ENCODE assay signal across 28 cellular contexts in genomic region chr4:70654605-70655011, GRCh38. TPM values are rescaled to one million over a fixed set of nuclear protein-coding genes. Genes with fewer than 3 reads are reported as not detected.
DNase-seq lines count a peak whose midpoint lies in the region; ATAC-seq and TF ChIP-seq lines count a peak whose summit lies in the region.
"Had no signal": no experiment of that assay in that cellular context is flagged by ENCODE, and none has a peak within 500 bp of the region (broad histone marks: within the 10 kb centered on the region; RNA-seq: fewer than 3 reads in every experiment).

No MANE protein-coding gene starts in this region.

- peaks cover 23% of the 10 kb centered on the region for H3K27me3 Mint-ChIP-seq in activated CD4-positive, alpha-beta T cell treated with anti-CD3 and anti-CD28 coated beads, Interleukin-2, amount 10 ng/mL, durations not matched to agents 24 days and 14 days
- H3K27me3 Mint-ChIP-seq: activated B cell treated with CpG ODN at 0.5 μM for 24 hours; progenitor cell of endocrine pancreas; stimulated activated naive CD8-positive, alpha-beta T cell treated with anti-CD3 and anti-CD28 coated beads, Interleukin-15, amount 100 ng/mL, for 72 hours had no signal

- intact Hi-C loops in activated CD4-positive, alpha-beta T cell treated with anti-CD3 and anti-CD28 coated beads, Interleukin-2, amount 10 ng/mL, durations not matched to agents 24 days and 14 days (cut with micrococcal nuclease): loop anchor here (5.0 to 10.0 kb wide), 3 partner anchors 33 to 1058 kb away; partner anchors contain the start of gene UTP3

- H3K36me3 Mint-ChIP-seq in activated CD4-positive, alpha-beta T cell treated with anti-CD3 and anti-CD28 coated beads, Interleukin-2, amount 10 ng/mL, durations not matched to agents 24 days and 14 days (ENCODE audit: low read depth): no peaks in the 10 kb centered on the region
- H3K36me3 Mint-ChIP-seq: activated naive CD8-positive, alpha-beta T cell treated with anti-CD3 and anti-CD28 coated beads, Interleukin-2, amount 10 ng/mL, durations not matched to agents 7 days and 5 days; CD4-positive, alpha-beta memory T cell had no signal

- TF ChIP-seq CTCF in AG09309 (IDR thresholded peaks at IDR 0.05; ENCODE audit: control insufficient read depth, insufficient read depth, low read depth, low read length, missing control alignments) (no peak), OCI-LY1 (IDR thresholded peaks at IDR 0.05; ENCODE audit: low read length) (no peak), fibroblast of pulmonary artery (IDR thresholded peaks at IDR 0.05; ENCODE audit: low read length, missing control alignments) (no peak)

- no peak overlapping the region for H3K4me2 ChIP-seq in OCI-LY1 (ENCODE audit: low read length)

- peaks cover 57% of the 10 kb centered on the region for H3F3A ChIP-seq in OCI-LY1 (ENCODE audit: insufficient read depth, low read length)

- H3K4me3 Mint-ChIP-seq in activated CD4-positive, alpha-beta T cell treated with anti-CD3 and anti-CD28 coated beads, Interleukin-2, amount 10 ng/mL, durations not matched to agents 24 days and 14 days: no peak overlapping the region
- H3K4me3 Mint-ChIP-seq: activated B cell treated with CpG ODN at 0.5 μM for 24 hours; activated naive CD8-positive, alpha-beta T cell treated with anti-CD3 and anti-CD28 coated beads, Interleukin-2, amount 10 ng/mL, durations not matched to agents 7 days and 5 days; CD4-positive, alpha-beta memory T cell; central memory CD8-positive, alpha-beta T cell; HFFc6; stimulated activated naive CD8-positive, alpha-beta T cell treated with anti-CD3 and anti-CD28 coated beads, Interleukin-15, amount 100 ng/mL, for 72 hours had no signal

- no peak overlapping the region for H3K4me3 ChIP-seq in AG09309 (ENCODE audit: control insufficient read depth, low read depth, low read length)
- H3K4me3 ChIP-seq in OCI-LY1 (ENCODE audit: low read depth, low read length, poor library complexity, severe bottlenecking): no peak overlapping the region
- H3K4me3 ChIP-seq in fibroblast of pulmonary artery (replicated peaks; ENCODE audit: low read depth, low read length): no peak overlapping the region
- H3K4me3 ChIP-seq: thyroid gland had no signal

- H3K4me1 Mint-ChIP-seq in activated CD4-positive, alpha-beta T cell treated with anti-CD3 and anti-CD28 coated beads, Interleukin-2, amount 10 ng/mL, durations not matched to agents 24 days and 14 days: peaks cover 3% of the 10 kb centered on the region
- H3K4me1 Mint-ChIP-seq: central memory CD8-positive, alpha-beta T cell; stimulated activated naive CD8-positive, alpha-beta T cell treated with anti-CD3 and anti-CD28 coated beads, Interleukin-15, amount 100 ng/mL, for 72 hours had no signal

- no peaks in the 10 kb centered on the region for H3K9me3 Mint-ChIP-seq in activated CD4-positive, alpha-beta T cell treated with anti-CD3 and anti-CD28 coated beads, Interleukin-2, amount 10 ng/mL, durations not matched to agents 24 days and 14 days
- H3K9me3 Mint-ChIP-seq: activated B cell treated with CpG ODN at 0.5 μM for 24 hours; activated naive CD8-positive, alpha-beta T cell treated with anti-CD3 and anti-CD28 coated beads, Interleukin-2, amount 10 ng/mL, durations not matched to agents 7 days and 5 days; CD4-positive, alpha-beta memory T cell; central memory CD8-positive, alpha-beta T cell; HFFc6; stimulated activated naive CD8-positive, alpha-beta T cell treated with anti-CD3 and anti-CD28 coated beads, Interleukin-15, amount 100 ng/mL, for 72 hours had no signal

- no peak overlapping the region for H3K9ac ChIP-seq in OCI-LY1 (ENCODE audit: low read length)

- peak overlapping the region; percentile 70 for H3K27ac ChIP-seq in OCI-LY1 (ENCODE audit: low read depth, low read length, poor library complexity, severe bottlenecking)
- H3K27ac ChIP-seq: 22Rv1, thyroid gland had no signal

- peak; percentile 72 for ATAC-seq in GM21423 (IDR thresholded peaks at IDR 0.05; ENCODE audit: unreplicated experiment)
- ATAC-seq in GM19328 (IDR thresholded peaks at IDR 0.05; ENCODE audit: unreplicated experiment): no peak
- ATAC-seq: Right ventricle myocardium inferior; sciatic nerve; stimulated activated naive CD8-positive, alpha-beta T cell treated with anti-CD3 and anti-CD28 coated beads, Interleukin-15, amount 100 ng/mL, for 72 hours had no signal

- H3K9me3 ChIP-seq in OCI-LY1 (ENCODE audit: low read length): no peaks in the 10 kb centered on the region
- H3K9me3 ChIP-seq: thyroid gland had no signal

- H3K4me1 ChIP-seq in OCI-LY1 (ENCODE audit: insufficient read depth, low read length, severe bottlenecking): peaks cover 84% of the 10 kb centered on the region
- H3K4me1 ChIP-seq: thyroid gland had no signal

- H4K20me1 ChIP-seq in OCI-LY1 (ENCODE audit: insufficient read depth, low read length): no peaks in the 10 kb centered on the region

- no peak overlapping the region for H2AFZ ChIP-seq in OCI-LY1 (ENCODE audit: low read length)

- DNase-seq in AG09309 (ENCODE audit: low read depth) (peak; percentile 27), fibroblast of pulmonary artery (ENCODE audit: low read depth) (peak; percentile 22), NCI-H1930 (lab: John Stamatoyannopoulos, UW) (no peak), SHP77 (lab: John Stamatoyannopoulos, UW) (no peak)
- no peak for DNase-seq in activated CD4-positive, alpha-beta T cell treated with anti-CD3 and anti-CD28 coated beads, Interleukin-2, amount 10 ng/mL, durations not matched to agents 24 days and 14 days
- DNase-seq: activated B cell treated with CpG ODN at 0.5 μM for 24 hours; activated CD4-positive, alpha-beta T cell treated with anti-CD3 and anti-CD28 coated beads, Interleukin-2, amount 50 U/mL, for 48 hours; activated CD8-positive, alpha-beta memory T cell treated with anti-CD3 and anti-CD28 coated beads, Interleukin-2, amount 50 U/mL, for 48 hours; activated naive CD8-positive, alpha-beta T cell treated with anti-CD3 and anti-CD28 coated beads, Interleukin-2, amount 10 ng/mL, durations not matched to agents 7 days and 5 days; CD4-positive, alpha-beta memory T cell; glutamatergic neuron; Kasumi-1; NCI-H1694 treated with DMSO at 0.1 percent for 48 hours; NCI-H774; stimulated activated CD4-positive, alpha-beta T cell treated with anti-CD3 and anti-CD28 coated beads, Interleukin-15, amount 100 ng/mL, for 24 hours; stimulated activated naive CD8-positive, alpha-beta T cell treated with anti-CD3 and anti-CD28 coated beads, Interleukin-15, amount 100 ng/mL, for 72 hours; thyroid gland had no signal

- H3K9me2 ChIP-seq in OCI-LY1 (ENCODE audit: low read depth, low read length): no peaks in the 10 kb centered on the region

- H3K27ac Mint-ChIP-seq in activated CD4-positive, alpha-beta T cell treated with anti-CD3 and anti-CD28 coated beads, Interleukin-2, amount 10 ng/mL, durations not matched to agents 24 days and 14 days: no peak overlapping the region
- H3K27ac Mint-ChIP-seq: activated B cell treated with CpG ODN at 0.5 μM for 24 hours; activated naive CD8-positive, alpha-beta T cell treated with anti-CD3 and anti-CD28 coated beads, Interleukin-2, amount 10 ng/mL, durations not matched to agents 7 days and 5 days; CD4-positive, alpha-beta memory T cell; HFFc6; progenitor cell of endocrine pancreas; stimulated activated naive CD8-positive, alpha-beta T cell treated with anti-CD3 and anti-CD28 coated beads, Interleukin-15, amount 100 ng/mL, for 72 hours had no signal

- peaks cover 23% of the 10 kb centered on the region for H3K79me2 ChIP-seq in OCI-LY1 (ENCODE audit: insufficient read depth, low read length)

- peaks cover 81% of the 10 kb centered on the region for H3K36me3 ChIP-seq in OCI-LY1 (ENCODE audit: insufficient read depth, low read length)
- H3K36me3 ChIP-seq: thyroid gland had no signal

- no peaks in the 10 kb centered on the region for H3K27me3 ChIP-seq in OCI-LY1 (ENCODE audit: insufficient read depth, low read length)
- H3K27me3 ChIP-seq: thyroid gland had no signal

RNA-seq across cellular contexts. Expression of gene JCHAIN, which starts 11.7 kb away (rescaled TPM):
- not detected in 2 replicates for total RNA-seq in activated CD4-positive, alpha-beta T cell treated with anti-CD3 and anti-CD28 coated beads, Interleukin-2, amount 10 ng/mL, durations not matched to agents 24 days and 14 days
- total RNA-seq: CD4-positive, alpha-beta memory T cell; dermis microvascular lymphatic vessel endothelial cell; lung microvascular endothelial cell; progenitor cell of endocrine pancreas had no signal

RNA-seq across cellular contexts. Expression of gene ENAM, which starts 26.1 kb away (rescaled TPM):
- not detected in 2 replicates for total RNA-seq in activated CD4-positive, alpha-beta T cell treated with anti-CD3 and anti-CD28 coated beads, Interleukin-2, amount 10 ng/mL, durations not matched to agents 24 days and 14 days
- total RNA-seq: activated B cell treated with CpG ODN at 0.5 μM for 24 hours; activated naive CD8-positive, alpha-beta T cell treated with anti-CD3 and anti-CD28 coated beads, Interleukin-2, amount 10 ng/mL, durations not matched to agents 7 days and 5 days; CD4-positive, alpha-beta memory T cell; dermis microvascular lymphatic vessel endothelial cell; lung microvascular endothelial cell; sciatic nerve had no signal

RNA-seq across cellular contexts. Expression of gene UTP3, which starts 33.7 kb away (rescaled TPM):
- total RNA-seq in activated CD4-positive, alpha-beta T cell treated with anti-CD3 and anti-CD28 coated beads, Interleukin-2, amount 10 ng/mL, durations not matched to agents 24 days and 14 days: 45.9 and 47.6 TPM in 2 replicates

Comparison
In these comparisons a context has a peak if more than half of its experiments do, and no peak if none do; other contexts are left out.
1. DNase-seq: peak in AG09309 (single experiment) and fibroblast of pulmonary artery (single experiment); none in activated CD4-positive, alpha-beta T cell treated with anti-CD3 and anti-CD28 coated beads, Interleukin-2, amount 10 ng/mL, durations not matched to agents 24 days and 14 days (single experiment), NCI-H1930 (0 of 2) and SHP77 (0 of 2).